ENCODE assay signal across 16 cellular contexts in genomic region chr17:5133311-5133710, GRCh38. TPM values are rescaled to one million over a fixed set of nuclear protein-coding genes. Genes with fewer than 3 reads are reported as not detected.
DNase-seq lines count a peak whose midpoint lies in the region; ATAC-seq and TF ChIP-seq lines count a peak whose summit lies in the region.
"Had no signal": no experiment of that assay in that cellular context is flagged by ENCODE, and none has a peak within 500 bp of the region (broad histone marks: within the 10 kb centered on the region; RNA-seq: fewer than 3 reads in every experiment).

No MANE protein-coding gene starts in this region.

- no peaks in the 10 kb centered on the region for H3K4me1 Mint-ChIP-seq in activated CD8-positive, alpha-beta memory T cell treated with anti-CD3 and anti-CD28 coated beads, Interleukin-2, amount 10 ng/mL, durations not matched to agents 7 days and 5 days
- no peaks in the 10 kb centered on the region for H3K4me1 Mint-ChIP-seq in activated CD8-positive, alpha-beta T cell treated with anti-CD3 and anti-CD28 coated beads for 36 hours (ENCODE audit: low read depth)
- H3K4me1 Mint-ChIP-seq: CD14-positive monocyte, H9 had no signal

- no peak for TF ChIP-seq CTCF in activated CD8-positive, alpha-beta T cell treated with anti-CD3 and anti-CD28 coated beads for 36 hours (IDR thresholded peaks at IDR 0.05)

- H3K4me3 Mint-ChIP-seq in activated CD8-positive, alpha-beta memory T cell treated with anti-CD3 and anti-CD28 coated beads, Interleukin-2, amount 10 ng/mL, durations not matched to agents 7 days and 5 days = no peak overlapping the region
- H3K4me3 Mint-ChIP-seq in activated CD8-positive, alpha-beta T cell treated with anti-CD3 and anti-CD28 coated beads for 36 hours = no peak overlapping the region
- H3K4me3 Mint-ChIP-seq: CD14-positive monocyte; CD8-positive, alpha-beta T cell; H9; IgD-negative memory B cell had no signal

- H3K27me3 Mint-ChIP-seq in activated CD8-positive, alpha-beta memory T cell treated with anti-CD3 and anti-CD28 coated beads, Interleukin-2, amount 10 ng/mL, durations not matched to agents 7 days and 5 days = no peaks in the 10 kb centered on the region
- H3K27me3 Mint-ChIP-seq in activated CD8-positive, alpha-beta T cell treated with anti-CD3 and anti-CD28 coated beads for 36 hours = no peaks in the 10 kb centered on the region
- H3K27me3 Mint-ChIP-seq: IgD-negative memory B cell had no signal

- no peaks in the 10 kb centered on the region for H3K9me3 Mint-ChIP-seq in activated CD8-positive, alpha-beta memory T cell treated with anti-CD3 and anti-CD28 coated beads, Interleukin-2, amount 10 ng/mL, durations not matched to agents 7 days and 5 days (ENCODE audit: low read depth)
- no peaks in the 10 kb centered on the region for H3K9me3 Mint-ChIP-seq in activated CD8-positive, alpha-beta T cell treated with anti-CD3 and anti-CD28 coated beads for 36 hours
- H3K9me3 Mint-ChIP-seq: CD14-positive monocyte; CD8-positive, alpha-beta T cell; H9; IgD-negative memory B cell had no signal

- CTCF ChIA-PET in activated CD8-positive, alpha-beta memory T cell treated with anti-CD3 and anti-CD28 coated beads, Interleukin-2, amount 10 ng/mL, durations not matched to agents 7 days and 5 days (lab: Charles Lee) = no interaction called here
- CTCF ChIA-PET in activated CD8-positive, alpha-beta T cell treated with anti-CD3 and anti-CD28 coated beads for 36 hours (lab: Charles Lee) = no interaction called here

- intact Hi-C loops in sciatic nerve (cut with DNase I) = no loop called here
- intact Hi-C loops in activated CD8-positive, alpha-beta T cell treated with anti-CD3 and anti-CD28 coated beads for 36 hours (cut with micrococcal nuclease) = no loop called here

- POLR2A ChIA-PET in activated CD8-positive, alpha-beta T cell treated with anti-CD3 and anti-CD28 coated beads for 36 hours (lab: Charles Lee) = no interaction called here

- H3K27ac Mint-ChIP-seq in activated CD8-positive, alpha-beta memory T cell treated with anti-CD3 and anti-CD28 coated beads, Interleukin-2, amount 10 ng/mL, durations not matched to agents 7 days and 5 days = no peak overlapping the region
- no peak overlapping the region for H3K27ac Mint-ChIP-seq in activated CD8-positive, alpha-beta T cell treated with anti-CD3 and anti-CD28 coated beads for 36 hours
- H3K27ac Mint-ChIP-seq: CD14-positive monocyte; CD8-positive, alpha-beta T cell; H9 had no signal

- no peaks in the 10 kb centered on the region for H3K36me3 Mint-ChIP-seq in activated CD8-positive, alpha-beta memory T cell treated with anti-CD3 and anti-CD28 coated beads, Interleukin-2, amount 10 ng/mL, durations not matched to agents 7 days and 5 days
- H3K36me3 Mint-ChIP-seq in activated CD8-positive, alpha-beta T cell treated with anti-CD3 and anti-CD28 coated beads for 36 hours (ENCODE audit: low read depth) = no peaks in the 10 kb centered on the region
- H3K36me3 Mint-ChIP-seq: CD14-positive monocyte; CD8-positive, alpha-beta T cell; IgD-negative memory B cell had no signal

- peak; percentile 19 for DNase-seq in activated CD8-positive, alpha-beta memory T cell treated with anti-CD3 and anti-CD28 coated beads for 24 hours
- DNase-seq in activated CD8-positive, alpha-beta memory T cell treated with anti-CD3 and anti-CD28 coated beads, Interleukin-2, amount 10 ng/mL, durations not matched to agents 7 days and 5 days = no peak
- DNase-seq in mesenteric fat pad (ENCODE audit: low spot score) = peak; percentile 60
- peak; percentile 35 for DNase-seq in sciatic nerve (ENCODE audit: low spot score)
- no peak for DNase-seq in CD1c-positive myeloid dendritic cell (ENCODE audit: extremely low spot score)
- no peak for DNase-seq in T-helper 1 cell
- no peak for DNase-seq in activated CD8-positive, alpha-beta T cell treated with anti-CD3 and anti-CD28 coated beads for 36 hours
- DNase-seq: Calu3; CD8-positive, alpha-beta T cell; DMS79 treated with DMSO at 0.1 percent for 48 hours; GF-D8; GOT3; H9 had no signal

- ATAC-seq in activated CD8-positive, alpha-beta memory T cell treated with anti-CD3 and anti-CD28 coated beads, Interleukin-2, amount 10 ng/mL, durations not matched to agents 7 days and 5 days = no peak
- ATAC-seq in sciatic nerve = no peak
- ATAC-seq in activated CD8-positive, alpha-beta T cell treated with anti-CD3 and anti-CD28 coated beads for 36 hours = no peak
- ATAC-seq: CD8-positive, alpha-beta T cell; HepG2 had no signal

RNA-seq across cellular contexts. Expression of gene USP6, which starts 17.5 kb away (rescaled TPM):
- total RNA-seq in activated CD8-positive, alpha-beta memory T cell treated with anti-CD3 and anti-CD28 coated beads, Interleukin-2, amount 10 ng/mL, durations not matched to agents 7 days and 5 days = under 1 TPM; 0.03 to 0.07 TPM
- total RNA-seq in mesenteric fat pad (0.26 TPM), sciatic nerve (0.31 TPM)
- total RNA-seq in activated CD8-positive, alpha-beta T cell treated with anti-CD3 and anti-CD28 coated beads for 36 hours = under 1 TPM; 0.04 to 0.07 TPM
- total RNA-seq: Calu3 had no signal

RNA-seq across cellular contexts. Expression of gene ZNF232, which starts 21.6 kb away (rescaled TPM):
- total RNA-seq in activated CD8-positive, alpha-beta memory T cell treated with anti-CD3 and anti-CD28 coated beads, Interleukin-2, amount 10 ng/mL, durations not matched to agents 7 days and 5 days = 10 to 100 TPM in 1 of 2 experiments, 1 to 10 TPM in 1; 8.6 to 10.7 TPM
- total RNA-seq in mesenteric fat pad (4.6 TPM), sciatic nerve (10.0 TPM)
- 10 to 100 TPM; 16.5 to 19.3 TPM for total RNA-seq in activated CD8-positive, alpha-beta T cell treated with anti-CD3 and anti-CD28 coated beads for 36 hours

RNA-seq across cellular contexts. Expression of gene ZFP3, which starts 55.0 kb away (rescaled TPM):
- 1 to 10 TPM; 1.9 to 2.9 TPM for total RNA-seq in activated CD8-positive, alpha-beta memory T cell treated with anti-CD3 and anti-CD28 coated beads, Interleukin-2, amount 10 ng/mL, durations not matched to agents 7 days and 5 days
- total RNA-seq in mesenteric fat pad (4.2 TPM), sciatic nerve (6.6 TPM)
- 1 to 10 TPM; 1.5 to 1.9 TPM for total RNA-seq in activated CD8-positive, alpha-beta T cell treated with anti-CD3 and anti-CD28 coated beads for 36 hours
- total RNA-seq: Calu3, HepG2 had no signal

RNA-seq across cellular contexts. Expression of gene ZNF594, which starts 58.4 kb away (rescaled TPM):
- total RNA-seq in activated CD8-positive, alpha-beta memory T cell treated with anti-CD3 and anti-CD28 coated beads, Interleukin-2, amount 10 ng/mL, durations not matched to agents 7 days and 5 days = 10 to 100 TPM; 10.5 to 11.3 TPM
- total RNA-seq in mesenteric fat pad (2.8 TPM), sciatic nerve (16.5 TPM)
- total RNA-seq in activated CD8-positive, alpha-beta T cell treated with anti-CD3 and anti-CD28 coated beads for 36 hours = 1 to 10 TPM; 7.7 to 8.7 TPM

Comparison
In these comparisons a context has a peak if more than half of its experiments do, and no peak if none do; other contexts are left out.
1. DNase-seq: peak in activated CD8-positive, alpha-beta memory T cell treated with anti-CD3 and anti-CD28 coated beads for 24 hours (single experiment), mesenteric fat pad (single experiment) and sciatic nerve (single experiment); none in activated CD8-positive, alpha-beta memory T cell treated with anti-CD3 and anti-CD28 coated beads, Interleukin-2, amount 10 ng/mL, durations not matched to agents 7 days and 5 days (single experiment), CD1c-positive myeloid dendritic cell (single experiment), T-helper 1 cell (0 of 5) and activated CD8-positive, alpha-beta T cell treated with anti-CD3 and anti-CD28 coated beads for 36 hours (single experiment).